ENCODE assay signal across 8 cellular contexts in genomic region chr17:8628609-8629169, GRCh38. TPM values are rescaled to one million over a fixed set of nuclear protein-coding genes. Genes with fewer than 3 reads are reported as not detected.
DNase-seq lines count a peak whose midpoint lies in the region; ATAC-seq, FAIRE-seq and TF ChIP-seq lines count a peak whose summit lies in the region.

No MANE protein-coding gene starts in this region.

- H3K9me3 ChIP-seq in Caco-2, result no peaks in the 10 kb centered on the region

- FAIRE-seq in GM19239 (lab: Jason Lieb, UNC), result no peak

- H3K27me3 Mint-ChIP-seq in Caco-2 (ENCODE audit: insufficient read depth, unreplicated experiment) (no peaks in the 10 kb centered on the region), IgD-negative memory B cell (peaks cover 33% of the 10 kb centered on the region), nephron (ENCODE audit: low read depth) (no peaks in the 10 kb centered on the region)

- H3K4me3 ChIP-seq in Caco-2 (ENCODE audit: low read depth, low read length) (peak overlapping the region; percentile 74; the same call in 1 of the 2 replicates), choroid plexus epithelial cell (ENCODE audit: low read depth, low read length) (peak overlapping the region; percentile 90)

- no peaks in the 10 kb centered on the region for H3K27me3 ChIP-seq in Caco-2 (replicated peaks; ENCODE audit: control insufficient read depth, insufficient read depth, low read length)

- no peaks in the 10 kb centered on the region for H3K36me3 ChIP-seq in Caco-2 (ENCODE audit: control insufficient read depth, insufficient read depth, low read length)

- DNase-seq in Caco-2 (no peak), choroid plexus epithelial cell (ENCODE audit: low read depth) (no peak), GM19239 (ENCODE audit: insufficient read length, low spot score) (no peak), NCI-H345 (lab: John Stamatoyannopoulos, UW) (no peak), SIG-M5 treated with dmso at 0.1 percent for 504 hours (lab: John Stamatoyannopoulos, UW; ENCODE audit: unreplicated experiment) (no peak)

- POLR2A ChIA-PET in Caco-2 (lab: Charles Lee), result no interaction called here

- H3K4me3 Mint-ChIP-seq in Caco-2 (ENCODE audit: unreplicated experiment), result peak overlapping the region; percentile 93
- peak overlapping the region; percentile 38 to 90 (median 53) for H3K4me3 Mint-ChIP-seq in IgD-negative memory B cell
- H3K4me3 Mint-ChIP-seq in nephron, result peak overlapping the region; percentile 88 to 100 (median 99)

- H3K36me3 Mint-ChIP-seq in Caco-2 (ENCODE audit: insufficient read depth, unreplicated experiment), result peaks cover 23% of the 10 kb centered on the region
- H3K36me3 Mint-ChIP-seq in IgD-negative memory B cell, result peaks cover 2% of the 10 kb centered on the region
- peaks cover 10% of the 10 kb centered on the region for H3K36me3 Mint-ChIP-seq in nephron (ENCODE audit: low read depth)

- intact Hi-C loops in Caco-2 (cut with micrococcal nuclease; ENCODE audit: unreplicated experiment), result no loop called here

- no peak for TF ChIP-seq CTCF in Caco-2 (IDR thresholded peaks at IDR 0.05; ENCODE audit: insufficient read depth in 1 of 2, low read depth in 1 of 2, low read length in 1 of 2, severe bottlenecking in 1 of 2, unreplicated experiment in 1 of 2)
- no peak for TF ChIP-seq CTCF in choroid plexus epithelial cell (conservative IDR thresholded peaks at IDR 0.05; ENCODE audit: low read depth, low read length)
- no peak for TF ChIP-seq CTCF in nephron (IDR thresholded peaks at IDR 0.05; ENCODE audit: unreplicated experiment in 3 of 3)

- peaks cover 4% of the 10 kb centered on the region for H3K4me1 ChIP-seq in Caco-2

- CTCF ChIA-PET in Caco-2 (lab: Charles Lee), result no interaction called here

- no peak for ATAC-seq in HG02870 (IDR thresholded peaks at IDR 0.05; ENCODE audit: unreplicated experiment)

- no peaks in the 10 kb centered on the region for H3K9me3 Mint-ChIP-seq in Caco-2 (ENCODE audit: unreplicated experiment)
- H3K9me3 Mint-ChIP-seq in IgD-negative memory B cell, result peaks cover 0 to 3% (median 0%) of the 10 kb centered on the region in 3 donors
- H3K9me3 Mint-ChIP-seq in nephron, result no peaks in the 10 kb centered on the region

- TSS peak; percentile 31 for BruUV-seq in Caco-2 (replicated peaks; lab: Mats Ljungman, UMichigan)

- no peak overlapping the region for H3K27ac Mint-ChIP-seq in Caco-2 (ENCODE audit: unreplicated experiment)
- peak overlapping the region in 1 of 3 donors; percentile 27 for H3K27ac Mint-ChIP-seq in IgD-negative memory B cell
- H3K27ac Mint-ChIP-seq in nephron, result peak overlapping the region; percentile 78 to 95 (median 94)

- H3K4me1 Mint-ChIP-seq in Caco-2 (ENCODE audit: low read depth, unreplicated experiment) (peaks cover 18% of the 10 kb centered on the region), IgD-negative memory B cell (peaks cover 5% of the 10 kb centered on the region in 3 donors), nephron (peaks cover 23% of the 10 kb centered on the region)

RNA-seq across cellular contexts. Expression of gene MYH10, which starts 1.8 kb away (rescaled TPM):
- total RNA-seq in Caco-2 (2022), result 64.3 and 74.0 TPM in 2 replicates
- 1.7 TPM for polyA plus RNA-seq in IgD-negative memory B cell
